Comparison of ENCODE assay signal across 1 cellular context in the genomic region with DNA sequence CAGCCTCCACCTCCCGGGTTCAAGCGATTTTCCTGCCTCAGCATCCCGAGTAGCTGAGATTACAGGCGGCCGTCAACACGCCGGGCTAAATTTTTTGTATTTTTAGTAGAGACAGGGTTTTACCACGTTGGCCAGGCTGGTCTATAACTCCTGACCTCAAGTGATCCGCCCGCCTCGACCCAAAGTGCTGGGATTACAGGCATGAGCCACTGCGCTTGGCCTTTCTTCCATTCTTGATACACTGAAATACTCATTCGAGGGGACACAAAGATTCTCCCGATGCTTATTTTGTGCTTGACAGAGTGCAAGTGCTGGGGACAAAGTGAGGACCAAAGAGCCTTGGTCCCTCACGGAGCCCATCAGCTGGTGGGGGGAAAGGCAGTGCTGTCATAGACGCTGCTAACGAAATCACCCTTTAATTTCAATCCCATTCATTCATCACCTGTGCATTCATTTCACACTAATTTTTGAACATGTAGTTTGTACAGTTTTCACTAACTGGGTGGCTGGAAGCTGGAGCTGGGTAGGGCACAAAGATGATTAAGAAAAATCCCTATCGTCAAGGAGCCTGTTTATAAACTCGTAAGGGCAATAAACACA.
TF ChIP-seq lines count a peak whose summit lies in the region.

No MANE protein-coding gene starts in this region.

TF ChIP-seq in A549, 52 proteins besides CTCF, POLR2A, EP300 and RAD21 (continued from another document):
- TF ChIP-seq, protein P1, sequence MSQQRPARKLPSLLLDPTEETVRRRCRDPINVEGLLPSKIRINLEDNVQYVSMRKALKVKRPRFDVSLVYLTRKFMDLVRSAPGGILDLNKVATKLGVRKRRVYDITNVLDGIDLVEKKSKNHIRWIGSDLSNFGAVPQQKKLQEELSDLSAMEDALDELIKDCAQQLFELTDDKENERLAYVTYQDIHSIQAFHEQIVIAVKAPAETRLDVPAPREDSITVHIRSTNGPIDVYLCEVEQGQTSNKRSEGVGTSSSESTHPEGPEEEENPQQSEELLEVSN (IDR thresholded peaks at IDR 0.05; ENCODE audit: borderline replicate concordance, low read depth): no peak
- TF ChIP-seq TFCP2L1 (CRISPR knock-in tag; IDR thresholded peaks at IDR 0.05): no peak
- no peak for TF ChIP-seq SMC3 (IDR thresholded peaks at IDR 0.05)
- no peak for TF ChIP-seq FOSB (CRISPR knock-in tag; IDR thresholded peaks at IDR 0.05)
- TF ChIP-seq MYC (IDR thresholded peaks at IDR 0.05; ENCODE audit: borderline replicate concordance, low read length): no peak
- no peak for TF ChIP-seq NR3C1 (IDR thresholded peaks at IDR 0.05)
- TF ChIP-seq NPAS2 (CRISPR knock-in tag; IDR thresholded peaks at IDR 0.05; ENCODE audit: borderline replicate concordance): no peak
- TF ChIP-seq HOXB13 (CRISPR knock-in tag; IDR thresholded peaks at IDR 0.05; ENCODE audit: low read depth): no peak
- TF ChIP-seq, protein P2, sequence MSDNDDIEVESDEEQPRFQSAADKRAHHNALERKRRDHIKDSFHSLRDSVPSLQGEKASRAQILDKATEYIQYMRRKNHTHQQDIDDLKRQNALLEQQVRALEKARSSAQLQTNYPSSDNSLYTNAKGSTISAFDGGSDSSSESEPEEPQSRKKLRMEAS (IDR thresholded peaks at IDR 0.05): no peak
- TF ChIP-seq POLR2AphosphoS2 (conservative IDR thresholded peaks at IDR 0.05; ENCODE audit: low read length): no peak
- TF ChIP-seq, protein P3, sequence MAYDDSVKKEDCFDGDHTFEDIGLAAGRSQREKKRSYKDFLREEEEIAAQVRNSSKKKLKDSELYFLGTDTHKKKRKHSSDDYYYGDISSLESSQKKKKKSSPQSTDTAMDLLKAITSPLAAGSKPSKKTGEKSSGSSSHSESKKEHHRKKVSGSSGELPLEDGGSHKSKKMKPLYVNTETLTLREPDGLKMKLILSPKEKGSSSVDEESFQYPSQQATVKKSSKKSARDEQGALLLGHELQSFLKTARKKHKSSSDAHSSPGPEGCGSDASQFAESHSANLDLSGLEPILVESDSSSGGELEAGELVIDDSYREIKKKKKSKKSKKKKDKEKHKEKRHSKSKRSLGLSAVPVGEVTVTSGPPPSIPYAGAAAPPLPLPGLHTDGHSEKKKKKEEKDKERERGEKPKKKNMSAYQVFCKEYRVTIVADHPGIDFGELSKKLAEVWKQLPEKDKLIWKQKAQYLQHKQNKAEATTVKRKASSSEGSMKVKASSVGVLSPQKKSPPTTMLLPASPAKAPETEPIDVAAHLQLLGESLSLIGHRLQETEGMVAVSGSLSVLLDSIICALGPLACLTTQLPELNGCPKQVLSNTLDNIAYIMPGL (CRISPR knock-in tag; IDR thresholded peaks at IDR 0.05; ENCODE audit: borderline replicate concordance): no peak
